26 cellular contexts compared by ENCODE assay signal in genomic region chr12:130438711-130439110, GRCh38.
"Had no signal": no experiment of that assay in that cellular context is flagged by ENCODE, and none has a peak within 500 bp of the region (broad histone marks: within the 10 kb centered on the region; RNA-seq: fewer than 3 reads in every experiment).

No MANE protein-coding gene starts in this region.

- H3K4me3 ChIP-seq: adrenal gland, breast epithelium, SJSA1 had no signal

- H3K27me3 ChIP-seq: adrenal gland, breast epithelium, SJSA1 had no signal

- H3K4me1 Mint-ChIP-seq: activated CD8-positive, alpha-beta memory T cell treated with anti-CD3 and anti-CD28 coated beads, Interleukin-2, amount 10 ng/mL, durations not matched to agents 7 days and 5 days; activated naive CD8-positive, alpha-beta T cell treated with anti-CD3 and anti-CD28 coated beads, Interleukin-2, amount 10 ng/mL, durations not matched to agents 7 days and 5 days; activated T-helper 17 cell treated with anti-CD3 and anti-CD28 coated beads, Interleukin-2, amount 50 U/mL, for 72 hours; IgD-negative memory B cell had no signal

- DNase-seq: activated CD4-positive, alpha-beta T cell treated with anti-CD3 and anti-CD28 coated beads for 48 hours; activated CD4-positive, alpha-beta T cell treated with anti-CD3 and anti-CD28 coated beads, Interleukin-2, amount 50 U/mL, for 4 hours; activated CD4-positive, CD25-positive, alpha-beta regulatory T cell treated with anti-CD3 and anti-CD28 coated beads, Interleukin-2, amount 50 U/mL, for 72 hours; activated CD8-positive, alpha-beta memory T cell treated with anti-CD3 and anti-CD28 coated beads, Interleukin-2, amount 10 ng/mL, durations not matched to agents 7 days and 5 days; activated naive CD4-positive, alpha-beta T cell treated with anti-CD3 and anti-CD28 coated beads, Interleukin-2, amount 50 U/mL, for 16 hours; activated naive CD8-positive, alpha-beta T cell treated with anti-CD3 and anti-CD28 coated beads, Interleukin-2, amount 10 ng/mL, durations not matched to agents 7 days and 5 days; activated T-cell treated with anti-CD3 and anti-CD28 coated beads for 4 hours; activated T-cell treated with anti-CD3 and anti-CD28 coated beads, Interleukin-2, amount 50 U/mL, for 48 hours; adrenal gland; anterior cingulate cortex; KG1; NCI-H1048; NCI-H1417; NCI-H2029 treated with DMSO at 0.1 percent for 48 hours; NCI-H345; NCI-H510A; NCI-H526 treated with DMSO at 0.1 percent for 48 hours; NCI-H82; SW 1271 had no signal

- H3K27ac Mint-ChIP-seq: activated CD8-positive, alpha-beta memory T cell treated with anti-CD3 and anti-CD28 coated beads, Interleukin-2, amount 10 ng/mL, durations not matched to agents 7 days and 5 days; activated naive CD8-positive, alpha-beta T cell treated with anti-CD3 and anti-CD28 coated beads, Interleukin-2, amount 10 ng/mL, durations not matched to agents 7 days and 5 days; activated T-helper 17 cell treated with anti-CD3 and anti-CD28 coated beads, Interleukin-2, amount 50 U/mL, for 72 hours; IgD-negative memory B cell; T-helper 1 cell treated with Interleukin-12 subunit alpha and Interleukin-12 subunit beta and Interleukin-4 antibody, amounts not matched to agents 30 μg/mL and 1 μg/mL, for 36 hours had no signal

- H3K27me3 Mint-ChIP-seq: activated CD8-positive, alpha-beta memory T cell treated with anti-CD3 and anti-CD28 coated beads, Interleukin-2, amount 10 ng/mL, durations not matched to agents 7 days and 5 days; activated naive CD8-positive, alpha-beta T cell treated with anti-CD3 and anti-CD28 coated beads, Interleukin-2, amount 10 ng/mL, durations not matched to agents 7 days and 5 days; activated T-helper 17 cell treated with anti-CD3 and anti-CD28 coated beads, Interleukin-2, amount 50 U/mL, for 72 hours; IgD-negative memory B cell had no signal

- ATAC-seq: activated CD8-positive, alpha-beta memory T cell treated with anti-CD3 and anti-CD28 coated beads, Interleukin-2, amount 10 ng/mL, durations not matched to agents 7 days and 5 days; activated T-helper 17 cell treated with anti-CD3 and anti-CD28 coated beads, Interleukin-2, amount 50 U/mL, for 72 hours; Right ventricle myocardium inferior; SK-N-SH treated with all-trans-retinoic acid at 6 μM for 48 hours had no signal

- H3K27ac ChIP-seq: adrenal gland, breast epithelium, SJSA1 had no signal

- H3K4me1 ChIP-seq: adrenal gland, breast epithelium, SJSA1 had no signal

- H3K9me3 Mint-ChIP-seq: activated T-helper 17 cell treated with anti-CD3 and anti-CD28 coated beads, Interleukin-2, amount 50 U/mL, for 72 hours had no signal

- H3K36me3 ChIP-seq: adrenal gland, breast epithelium, SJSA1 had no signal

- H3K4me3 Mint-ChIP-seq: activated CD8-positive, alpha-beta memory T cell treated with anti-CD3 and anti-CD28 coated beads, Interleukin-2, amount 10 ng/mL, durations not matched to agents 7 days and 5 days; activated naive CD8-positive, alpha-beta T cell treated with anti-CD3 and anti-CD28 coated beads, Interleukin-2, amount 10 ng/mL, durations not matched to agents 7 days and 5 days; activated T-helper 17 cell treated with anti-CD3 and anti-CD28 coated beads, Interleukin-2, amount 50 U/mL, for 72 hours; IgD-negative memory B cell; T-helper 1 cell treated with Interleukin-12 subunit alpha and Interleukin-12 subunit beta and Interleukin-4 antibody, amounts not matched to agents 30 μg/mL and 1 μg/mL, for 36 hours had no signal

- H3K9me3 ChIP-seq: adrenal gland had no signal

- H3K36me3 Mint-ChIP-seq: activated CD8-positive, alpha-beta memory T cell treated with anti-CD3 and anti-CD28 coated beads, Interleukin-2, amount 10 ng/mL, durations not matched to agents 7 days and 5 days; activated naive CD8-positive, alpha-beta T cell treated with anti-CD3 and anti-CD28 coated beads, Interleukin-2, amount 10 ng/mL, durations not matched to agents 7 days and 5 days had no signal
